21 cellular contexts compared by ENCODE assay signal in genomic region chr17:47273245-47273644, GRCh38.
"Had no signal": no experiment of that assay in that cellular context is flagged by ENCODE, and none has a peak within 500 bp of the region (broad histone marks: within the 10 kb centered on the region; RNA-seq: fewer than 3 reads in every experiment).

No MANE protein-coding gene starts in this region.

- H3K9me3 ChIP-seq: neutrophil, suprapubic skin, upper lobe of right lung had no signal

- DNase-seq: activated CD4-positive, alpha-beta memory T cell treated with anti-CD3 and anti-CD28 coated beads, Interleukin-2, amount 10 ng/mL, durations not matched to agents 7 days and 5 days; activated CD4-positive, alpha-beta T cell treated with anti-CD3 and anti-CD28 coated beads for 48 hours; activated CD4-positive, CD25-positive, alpha-beta regulatory T cell; activated CD8-positive, alpha-beta memory T cell treated with anti-CD3 and anti-CD28 coated beads, Interleukin-2, amount 10 ng/mL, durations not matched to agents 7 days and 5 days; activated naive CD4-positive, alpha-beta T cell treated with Interleukin-2 at 50 U/mL for 16 hours; activated naive CD8-positive, alpha-beta T cell treated with anti-CD3 and anti-CD28 coated beads, Interleukin-2, amount 10 ng/mL, durations not matched to agents 7 days and 5 days; effector CD8-positive, alpha-beta T cell; immature natural killer cell; natural killer cell; posterior cingulate gyrus; right cardiac atrium; small intestine; stimulated activated CD4-positive, alpha-beta T cell treated with anti-CD3 and anti-CD28 coated beads, Interleukin-15, amount 100 ng/mL, for 24 hours; stimulated activated CD4-positive, alpha-beta T cell treated with anti-CD3 and anti-CD28 coated beads, Interleukin-2, amount 100 ng/mL, for 48 hours; T-helper 1 cell; T-helper 9 cell; upper lobe of right lung had no signal

- H3K27me3 ChIP-seq: suprapubic skin, upper lobe of right lung had no signal

- H3K27ac ChIP-seq: neutrophil, suprapubic skin, upper lobe of right lung had no signal

- ATAC-seq: activated CD8-positive, alpha-beta memory T cell treated with anti-CD3 and anti-CD28 coated beads, Interleukin-2, amount 10 ng/mL, durations not matched to agents 7 days and 5 days; activated T-helper 17 cell treated with anti-CD3 and anti-CD28 coated beads, Interleukin-2, amount 50 U/mL, for 72 hours; esophagus mucosa; natural killer cell; right cardiac atrium; upper lobe of right lung had no signal

- H3K4me3 ChIP-seq: suprapubic skin, upper lobe of right lung had no signal

- H3K36me3 ChIP-seq: neutrophil, suprapubic skin, upper lobe of right lung had no signal
